In genomic region chr3:185900228-185900627, GRCh38 we compare ENCODE assay signal across 8 cellular contexts. TPM values are rescaled to one million over a fixed set of nuclear protein-coding genes. Genes with fewer than 3 reads are reported as not detected.
DNase-seq lines count a peak whose midpoint lies in the region; ATAC-seq and TF ChIP-seq lines count a peak whose summit lies in the region.

No MANE protein-coding gene starts in this region.

- no peak for ATAC-seq in GM18867 (IDR thresholded peaks at IDR 0.05; ENCODE audit: unreplicated experiment)
- no peak for ATAC-seq in HG02973 (IDR thresholded peaks at IDR 0.05; ENCODE audit: unreplicated experiment)

- TF ChIP-seq CTCF in GM10266 (IDR thresholded peaks at IDR 0.05; ENCODE audit: control insufficient read depth, insufficient read depth, low read depth, missing control alignments): no peak

- peak; percentile 35 for DNase-seq in D341Med (ENCODE audit: low spot score)
- peak; percentile 51 for DNase-seq in MV-4-11 (lab: John Stamatoyannopoulos, UW)
- DNase-seq in cerebellum (ENCODE audit: low spot score): peak; percentile 15
- DNase-seq in myocyte (ENCODE audit: low read depth): peak; percentile 83
- no peak for DNase-seq in GM10266 (ENCODE audit: extremely low spot score)
- DNase-seq in stimulated activated CD4-positive, alpha-beta T cell treated with anti-CD3 and anti-CD28 coated beads, Interleukin-4, amount 100 ng/mL, for 1 hour: no peak

RNA-seq across cellular contexts. Expression of gene TRA2B, which starts 37.6 kb away (rescaled TPM):
- total RNA-seq in cerebellum: 201 TPM
- 103 and 114 TPM in 2 replicates for total RNA-seq in myocyte
- 82.1 TPM for polyA plus RNA-seq in myocyte (2012)

Comparison
In these comparisons a context has a peak if more than half of its experiments do, and no peak if none do; other contexts are left out.
1. DNase-seq: peak in D341Med (single experiment), MV-4-11 (single experiment), cerebellum (single experiment) and myocyte (single experiment); none in GM10266 (single experiment) and stimulated activated CD4-positive, alpha-beta T cell treated with anti-CD3 and anti-CD28 coated beads, Interleukin-4, amount 100 ng/mL, for 1 hour (single experiment).